In genomic region chr1:43919906-43920305, GRCh38 we compare ENCODE assay signal across 17 cellular contexts. TPM values are rescaled to one million over a fixed set of nuclear protein-coding genes. Genes with fewer than 3 reads are reported as not detected.
DNase-seq lines count a peak whose midpoint lies in the region; ATAC-seq, FAIRE-seq and TF ChIP-seq lines count a peak whose summit lies in the region.
"Had no signal": no experiment of that assay in that cellular context is flagged by ENCODE, and none has a peak within 500 bp of the region (broad histone marks: within the 10 kb centered on the region; RNA-seq: fewer than 3 reads in every experiment).

No MANE protein-coding gene starts in this region.

- H3K27ac Mint-ChIP-seq in stimulated activated naive CD8-positive, alpha-beta T cell treated with anti-CD3 and anti-CD28 coated beads, Interleukin-15, amount 100 ng/mL, for 72 hours: no peak overlapping the region
- H3K27ac Mint-ChIP-seq in activated CD8-positive, alpha-beta T cell treated with anti-CD3 and anti-CD28 coated beads for 36 hours: no peak overlapping the region

- H3K9me3 ChIP-seq in HepG2 (ENCODE audit: low read length): no peaks in the 10 kb centered on the region
- H3K9me3 ChIP-seq: Caco-2, HAP-1 had no signal

- H3K36me3 Mint-ChIP-seq in activated CD8-positive, alpha-beta T cell treated with anti-CD3 and anti-CD28 coated beads for 36 hours (ENCODE audit: low read depth): peaks cover 2% of the 10 kb centered on the region

- H3K27ac ChIP-seq in HepG2 (ENCODE audit: extremely low read length, insufficient read depth, low read length): no peak overlapping the region

- no peaks in the 10 kb centered on the region for H4K20me1 ChIP-seq in HepG2 (ENCODE audit: insufficient read depth, low read length)

- peaks cover 0 to 3% of the 10 kb centered on the region in 2 experiments; a peak in 1 of 5 replicates for H3K36me3 ChIP-seq in HepG2 (replicated peaks in 1 of 2; ENCODE audit: control insufficient read depth in 1 of 2, insufficient read depth in 2 of 2, low read length in 2 of 2)
- H3K36me3 ChIP-seq: HAP-1 had no signal

- no peak overlapping the region for H3K4me2 ChIP-seq in HepG2 (ENCODE audit: low read depth, low read length)

- ATAC-seq in stimulated activated naive CD8-positive, alpha-beta T cell treated with anti-CD3 and anti-CD28 coated beads, Interleukin-15, Interleukin-2, amounts not matched to agents 100 U/mL and 50 U/mL, for 24 hours: peak; percentile 36
- no peak for ATAC-seq in stimulated activated naive CD8-positive, alpha-beta T cell treated with anti-CD3 and anti-CD28 coated beads, Interleukin-15, amount 100 ng/mL, for 72 hours
- ATAC-seq in activated CD8-positive, alpha-beta T cell treated with anti-CD3 and anti-CD28 coated beads for 36 hours: peak; percentile 65
- no peak for ATAC-seq in HepG2

- no peak overlapping the region for H3K4me3 ChIP-seq in HepG2 (replicated peaks in 1 of 3; ENCODE audit: insufficient read depth in 1 of 3, low read depth in 2 of 3, low read length in 3 of 3)
- H3K4me3 ChIP-seq: HAP-1 had no signal

- peaks cover 13% of the 10 kb centered on the region for H3K4me1 Mint-ChIP-seq in stimulated activated naive CD8-positive, alpha-beta T cell treated with anti-CD3 and anti-CD28 coated beads, Interleukin-15, amount 100 ng/mL, for 72 hours
- H3K4me1 Mint-ChIP-seq in activated CD8-positive, alpha-beta T cell treated with anti-CD3 and anti-CD28 coated beads for 36 hours (ENCODE audit: low read depth): peaks cover 9% of the 10 kb centered on the region

- no peaks in the 10 kb centered on the region for H3K4me1 ChIP-seq in HepG2 (ENCODE audit: insufficient read depth, low read length)
- H3K4me1 ChIP-seq: Caco-2, HAP-1 had no signal

- no peak overlapping the region for H3K4me3 Mint-ChIP-seq in stimulated activated naive CD8-positive, alpha-beta T cell treated with anti-CD3 and anti-CD28 coated beads, Interleukin-15, amount 100 ng/mL, for 72 hours
- H3K4me3 Mint-ChIP-seq in activated CD8-positive, alpha-beta T cell treated with anti-CD3 and anti-CD28 coated beads for 36 hours: no peak overlapping the region

- TF ChIP-seq EP300 in HepG2 (IDR thresholded peaks at IDR 0.05; ENCODE audit: low read depth in 2 of 2, low read length in 2 of 2) (no peak), HepG2 (CRISPR knock-in tag; IDR thresholded peaks at IDR 0.05; ENCODE audit: borderline replicate concordance) (no peak)

- no peaks in the 10 kb centered on the region for H3K27me3 Mint-ChIP-seq in stimulated activated naive CD8-positive, alpha-beta T cell treated with anti-CD3 and anti-CD28 coated beads, Interleukin-15, amount 100 ng/mL, for 72 hours
- no peaks in the 10 kb centered on the region for H3K27me3 Mint-ChIP-seq in activated CD8-positive, alpha-beta T cell treated with anti-CD3 and anti-CD28 coated beads for 36 hours

- no peak for TF ChIP-seq RAD21 in HepG2 (CRISPR knock-in tag; IDR thresholded peaks at IDR 0.05)

- no peaks in the 10 kb centered on the region for H3K9me3 Mint-ChIP-seq in stimulated activated naive CD8-positive, alpha-beta T cell treated with anti-CD3 and anti-CD28 coated beads, Interleukin-15, amount 100 ng/mL, for 72 hours
- no peaks in the 10 kb centered on the region for H3K9me3 Mint-ChIP-seq in activated CD8-positive, alpha-beta T cell treated with anti-CD3 and anti-CD28 coated beads for 36 hours

- DNase-seq in stimulated activated naive CD8-positive, alpha-beta T cell treated with anti-CD3 and anti-CD28 coated beads, Interleukin-15, Interleukin-2, amounts not matched to agents 100 U/mL and 50 U/mL, for 24 hours: no peak
- no peak for DNase-seq in stimulated activated naive CD8-positive, alpha-beta T cell treated with anti-CD3 and anti-CD28 coated beads, Interleukin-15, amount 100 ng/mL, for 72 hours
- peak; percentile 23 for DNase-seq in activated CD8-positive, alpha-beta T cell treated with anti-CD3 and anti-CD28 coated beads for 36 hours
- DNase-seq in urothelium cell line (ENCODE audit: low spot score): no peak
- no peak for DNase-seq in HepG2 (ENCODE audit: low spot score)
- DNase-seq in DMS79 treated with DMSO at 0.1 percent for 48 hours (lab: John Stamatoyannopoulos, UW): no peak
- DNase-seq: AML-193; Caco-2; IMR-90; NCI-H1092; NCI-H2227 treated with DMSO at 0.1 percent for 48 hours; NCI-H526 treated with DMSO at 0.1 percent for 48 hours; NK-92 treated with Interleukin-12 subunit alpha and Interleukin-12 subunit beta, amount 100 ng/mL, for 24 hours had no signal

- no peak overlapping the region for H3K9ac ChIP-seq in HepG2 (ENCODE audit: insufficient read depth, low read depth, low read length)

- FAIRE-seq in urothelium cell line (lab: Jason Lieb, UNC) (peak; percentile 42), HepG2 (lab: Jason Lieb, UNC) (no peak)
- FAIRE-seq: GM12891 had no signal

- no peak overlapping the region for H2AFZ ChIP-seq in HepG2 (ENCODE audit: low read length)

- no peaks in the 10 kb centered on the region for H3K27me3 ChIP-seq in HepG2 (ENCODE audit: control insufficient read depth in 1 of 2, insufficient read depth in 2 of 2, low read length in 2 of 2)

- CTCF ChIA-PET in activated CD8-positive, alpha-beta T cell treated with anti-CD3 and anti-CD28 coated beads for 36 hours (lab: Charles Lee): interaction anchor here (1.6 to 2.8 kb wide), 3 partner anchors 13 to 156 kb away, joined by 3 to 9 read pairs (median 5); partner anchors contain the start of gene ARTN
- CTCF ChIA-PET in HepG2 (lab: Yijun Ruan, JAX; ENCODE audit: low intra/inter-chr PET ratio, low total read pairs): no interaction called here

- TF ChIP-seq POLR2A in HepG2 (IDR thresholded peaks at IDR 0.05; ENCODE audit: insufficient read depth in 1 of 2, low read depth in 2 of 2, low read length in 2 of 2): no peak

- in situ Hi-C loops in HepG2 (cut with HindIII; ENCODE audit: extremely low pct_ligation_motif_present, low pct_unique_long_range_greater_than_20kb): no loop called here

- 90% methylated on average over 7 of the region's 7 CpGs for WGBS in HepG2 (ENCODE audit: low lambda C conversion rate)

- intact Hi-C loops in activated CD8-positive, alpha-beta T cell treated with anti-CD3 and anti-CD28 coated beads for 36 hours (cut with micrococcal nuclease): no loop called here
- intact Hi-C loops in HepG2 (cut with micrococcal nuclease; ENCODE audit: unreplicated experiment): no loop called here

- no TSS peak for BruUV-seq in HepG2 (replicated peaks; lab: Mats Ljungman, UMichigan)

- H3K79me2 ChIP-seq in HepG2 (ENCODE audit: insufficient read depth, low read length): no peaks in the 10 kb centered on the region

- POLR2A ChIA-PET in activated CD8-positive, alpha-beta T cell treated with anti-CD3 and anti-CD28 coated beads for 36 hours (lab: Charles Lee): no interaction called here
- POLR2A ChIA-PET in HepG2 (lab: Yijun Ruan, JAX): no interaction called here

- no peak for TF ChIP-seq CTCF in activated CD8-positive, alpha-beta T cell treated with anti-CD3 and anti-CD28 coated beads for 36 hours (IDR thresholded peaks at IDR 0.05)
- TF ChIP-seq CTCF in HepG2 (CRISPR knock-in tag; IDR thresholded peaks at IDR 0.05): no peak

RNA-seq across cellular contexts. Expression of gene ARTN, which starts 13.7 kb away (rescaled TPM):
- under 1 TPM; 0.36 to 0.68 TPM for total RNA-seq in activated CD8-positive, alpha-beta T cell treated with anti-CD3 and anti-CD28 coated beads for 36 hours
- total RNA-seq in HepG2 (2016; rRNA removed; fragmentation: Illumina TruSeq; extraction: Trizol): 0.62 TPM in 1 of 2 replicates, not detected in the other
- total RNA-seq in HepG2 (2016; cell fraction: cytosol; rRNA removed; fragmentation: Illumina TruSeq; extraction: Trizol; ENCODE audit: low read depth): 0.40 and 0.62 TPM in 2 replicates
- total RNA-seq in HepG2 (2016; cell fraction: insoluble cytoplasmic fraction; rRNA removed; fragmentation: Illumina TruSeq; extraction: Trizol): 0.24 and 0.61 TPM in 2 replicates
- 0.28 and 0.55 TPM in 2 replicates for total RNA-seq in HepG2 (2016; cell fraction: membrane; rRNA removed; fragmentation: Illumina TruSeq; extraction: Trizol)
- total RNA-seq in HepG2 (2016; cell fraction: nucleus; rRNA removed; fragmentation: Illumina TruSeq; extraction: Trizol): 0.62 and 0.81 TPM in 2 replicates
- polyA plus RNA-seq in HepG2 (2011; rRNA removed): 0.11 and 0.21 TPM in 2 replicates
- 0.05 and 0.07 TPM in 2 replicates for polyA plus RNA-seq in HepG2 (2011; cell fraction: cytosol; rRNA removed)
- polyA plus RNA-seq in HepG2 (2011; cell fraction: nucleus; rRNA removed): 1.3 and 1.4 TPM in 2 replicates
- 0.12 and 0.28 TPM in 2 replicates for polyA plus RNA-seq in HepG2 (2012)
- 0.10 TPM in 2 replicates for polyA plus RNA-seq in HepG2 (2016; cell fraction: cytosol; fragmentation: Illumina TruSeq; extraction: Trizol; ENCODE audit: low read depth)
- 0.43 TPM in 1 of 2 replicates, not detected in the other for polyA plus RNA-seq in HepG2 (2016; cell fraction: insoluble cytoplasmic fraction; fragmentation: Illumina TruSeq; extraction: Trizol; ENCODE audit: low read depth)
- 0.29 and 0.33 TPM in 2 replicates for polyA plus RNA-seq in HepG2 (2016; cell fraction: membrane; fragmentation: Illumina TruSeq; extraction: Trizol; ENCODE audit: low read depth)
- 0.81 and 2.0 TPM in 2 replicates for polyA plus RNA-seq in HepG2 (2016; cell fraction: nucleus; fragmentation: Illumina TruSeq; extraction: Trizol; ENCODE audit: insufficient read depth, low read depth)
- 0.44 and 1.7 TPM in 2 replicates for polyA minus RNA-seq in HepG2 (2011; rRNA and poly(A)+ RNA removed; ENCODE audit: low replicate concordance)
- polyA minus RNA-seq in HepG2 (2011; cell fraction: cytosol; rRNA and poly(A)+ RNA removed): not detected in 2 replicates
- polyA minus RNA-seq in HepG2 (2011; cell fraction: nucleus; rRNA and poly(A)+ RNA removed): 0.62 and 0.77 TPM in 2 replicates
- total RNA-seq: Caco-2, G401, IMR-90, SK-MEL-5 had no signal

RNA-seq across cellular contexts. Expression of gene IPO13, which starts 26.8 kb away (rescaled TPM):
- total RNA-seq in activated CD8-positive, alpha-beta T cell treated with anti-CD3 and anti-CD28 coated beads for 36 hours: 10 to 100 TPM; 16.2 to 16.5 TPM
- total RNA-seq in HepG2 (2016; rRNA removed; fragmentation: Illumina TruSeq; extraction: Trizol): 14.3 and 15.6 TPM in 2 replicates
- total RNA-seq in HepG2 (2016; cell fraction: cytosol; rRNA removed; fragmentation: Illumina TruSeq; extraction: Trizol; ENCODE audit: low read depth): 2.4 and 3.1 TPM in 2 replicates
- total RNA-seq in HepG2 (2016; cell fraction: insoluble cytoplasmic fraction; rRNA removed; fragmentation: Illumina TruSeq; extraction: Trizol): 13.4 and 14.4 TPM in 2 replicates
- 5.8 and 6.8 TPM in 2 replicates for total RNA-seq in HepG2 (2016; cell fraction: membrane; rRNA removed; fragmentation: Illumina TruSeq; extraction: Trizol)
- 15.1 and 20.1 TPM in 2 replicates for total RNA-seq in HepG2 (2016; cell fraction: nucleus; rRNA removed; fragmentation: Illumina TruSeq; extraction: Trizol)
- 12.9 and 15.0 TPM in 2 replicates for polyA plus RNA-seq in HepG2 (2011; rRNA removed)
- 11.2 and 12.8 TPM in 2 replicates for polyA plus RNA-seq in HepG2 (2011; cell fraction: cytosol; rRNA removed)
- 43.8 and 47.3 TPM in 2 replicates for polyA plus RNA-seq in HepG2 (2011; cell fraction: nucleus; rRNA removed)
- 9.7 and 11.8 TPM in 2 replicates for polyA plus RNA-seq in HepG2 (2012)
- polyA plus RNA-seq in HepG2 (2016; cell fraction: cytosol; fragmentation: Illumina TruSeq; extraction: Trizol; ENCODE audit: low read depth): 2.2 and 2.4 TPM in 2 replicates
- polyA plus RNA-seq in HepG2 (2016; cell fraction: insoluble cytoplasmic fraction; fragmentation: Illumina TruSeq; extraction: Trizol; ENCODE audit: low read depth): 14.5 and 14.6 TPM in 2 replicates
- polyA plus RNA-seq in HepG2 (2016; cell fraction: membrane; fragmentation: Illumina TruSeq; extraction: Trizol; ENCODE audit: low read depth): 3.4 and 5.4 TPM in 2 replicates
- polyA plus RNA-seq in HepG2 (2016; cell fraction: nucleus; fragmentation: Illumina TruSeq; extraction: Trizol; ENCODE audit: insufficient read depth, low read depth): 47.0 and 47.3 TPM in 2 replicates
- 37.2 and 43.4 TPM in 2 replicates for polyA minus RNA-seq in HepG2 (2011; rRNA and poly(A)+ RNA removed; ENCODE audit: low replicate concordance)
- 8.7 and 12.3 TPM in 2 replicates for polyA minus RNA-seq in HepG2 (2011; cell fraction: cytosol; rRNA and poly(A)+ RNA removed)
- 9.8 and 11.1 TPM in 2 replicates for polyA minus RNA-seq in HepG2 (2011; cell fraction: nucleus; rRNA and poly(A)+ RNA removed)

RNA-seq across cellular contexts. Expression of gene DPH2, which starts 49.9 kb away (rescaled TPM):
- 10 to 100 TPM; 29.6 to 34.1 TPM for total RNA-seq in activated CD8-positive, alpha-beta T cell treated with anti-CD3 and anti-CD28 coated beads for 36 hours
- total RNA-seq in HepG2 (2016; rRNA removed; fragmentation: Illumina TruSeq; extraction: Trizol): 38.3 and 40.5 TPM in 2 replicates
- 15.2 TPM in 2 replicates for total RNA-seq in HepG2 (2016; cell fraction: cytosol; rRNA removed; fragmentation: Illumina TruSeq; extraction: Trizol; ENCODE audit: low read depth)
- 33.0 and 37.1 TPM in 2 replicates for total RNA-seq in HepG2 (2016; cell fraction: insoluble cytoplasmic fraction; rRNA removed; fragmentation: Illumina TruSeq; extraction: Trizol)
- 43.0 and 46.2 TPM in 2 replicates for total RNA-seq in HepG2 (2016; cell fraction: membrane; rRNA removed; fragmentation: Illumina TruSeq; extraction: Trizol)
- 21.9 and 28.3 TPM in 2 replicates for total RNA-seq in HepG2 (2016; cell fraction: nucleus; rRNA removed; fragmentation: Illumina TruSeq; extraction: Trizol)
- polyA plus RNA-seq in HepG2 (2011; rRNA removed): 32.2 and 39.3 TPM in 2 replicates
- 29.8 and 30.1 TPM in 2 replicates for polyA plus RNA-seq in HepG2 (2011; cell fraction: cytosol; rRNA removed)
- polyA plus RNA-seq in HepG2 (2011; cell fraction: nucleus; rRNA removed): 143 and 148 TPM in 2 replicates
- polyA plus RNA-seq in HepG2 (2012): 16.3 and 20.7 TPM in 2 replicates
- polyA plus RNA-seq in HepG2 (2016; cell fraction: cytosol; fragmentation: Illumina TruSeq; extraction: Trizol; ENCODE audit: low read depth): 16.6 and 18.7 TPM in 2 replicates
- polyA plus RNA-seq in HepG2 (2016; cell fraction: insoluble cytoplasmic fraction; fragmentation: Illumina TruSeq; extraction: Trizol; ENCODE audit: low read depth): 33.1 and 38.5 TPM in 2 replicates
- polyA plus RNA-seq in HepG2 (2016; cell fraction: membrane; fragmentation: Illumina TruSeq; extraction: Trizol; ENCODE audit: low read depth): 41.7 and 43.1 TPM in 2 replicates
- polyA plus RNA-seq in HepG2 (2016; cell fraction: nucleus; fragmentation: Illumina TruSeq; extraction: Trizol; ENCODE audit: insufficient read depth, low read depth): 50.3 and 52.5 TPM in 2 replicates
- 71.2 and 144 TPM in 2 replicates for polyA minus RNA-seq in HepG2 (2011; rRNA and poly(A)+ RNA removed; ENCODE audit: low replicate concordance)
- polyA minus RNA-seq in HepG2 (2011; cell fraction: cytosol; rRNA and poly(A)+ RNA removed): 10.3 and 13.5 TPM in 2 replicates
- 36.7 and 43.0 TPM in 2 replicates for polyA minus RNA-seq in HepG2 (2011; cell fraction: nucleus; rRNA and poly(A)+ RNA removed)

RNA-seq across cellular contexts. Expression of gene ATP6V0B, which starts 54.9 kb away (rescaled TPM):
- total RNA-seq in activated CD8-positive, alpha-beta T cell treated with anti-CD3 and anti-CD28 coated beads for 36 hours: 10 to 100 TPM; 67.6 to 75.5 TPM
- total RNA-seq in HepG2 (2016; rRNA removed; fragmentation: Illumina TruSeq; extraction: Trizol): 76.4 and 161 TPM in 2 replicates
- 117 and 155 TPM in 2 replicates for total RNA-seq in HepG2 (2016; cell fraction: cytosol; rRNA removed; fragmentation: Illumina TruSeq; extraction: Trizol; ENCODE audit: low read depth)
- total RNA-seq in HepG2 (2016; cell fraction: insoluble cytoplasmic fraction; rRNA removed; fragmentation: Illumina TruSeq; extraction: Trizol): 83.5 and 169 TPM in 2 replicates
- total RNA-seq in HepG2 (2016; cell fraction: membrane; rRNA removed; fragmentation: Illumina TruSeq; extraction: Trizol): 125 and 145 TPM in 2 replicates
- 134 and 145 TPM in 2 replicates for total RNA-seq in HepG2 (2016; cell fraction: nucleus; rRNA removed; fragmentation: Illumina TruSeq; extraction: Trizol)
- polyA plus RNA-seq in HepG2 (2011; rRNA removed): 157 and 169 TPM in 2 replicates
- polyA plus RNA-seq in HepG2 (2011; cell fraction: cytosol; rRNA removed): 171 and 212 TPM in 2 replicates
- 191 and 208 TPM in 2 replicates for polyA plus RNA-seq in HepG2 (2011; cell fraction: nucleus; rRNA removed)
- 45.1 and 96.9 TPM in 2 replicates for polyA plus RNA-seq in HepG2 (2012)
- 104 and 146 TPM in 2 replicates for polyA plus RNA-seq in HepG2 (2016; cell fraction: cytosol; fragmentation: Illumina TruSeq; extraction: Trizol; ENCODE audit: low read depth)
- polyA plus RNA-seq in HepG2 (2016; cell fraction: insoluble cytoplasmic fraction; fragmentation: Illumina TruSeq; extraction: Trizol; ENCODE audit: low read depth): 64.0 and 66.5 TPM in 2 replicates
- 95.1 and 113 TPM in 2 replicates for polyA plus RNA-seq in HepG2 (2016; cell fraction: membrane; fragmentation: Illumina TruSeq; extraction: Trizol; ENCODE audit: low read depth)
- polyA plus RNA-seq in HepG2 (2016; cell fraction: nucleus; fragmentation: Illumina TruSeq; extraction: Trizol; ENCODE audit: insufficient read depth, low read depth): 218 and 233 TPM in 2 replicates
- 161 and 288 TPM in 2 replicates for polyA minus RNA-seq in HepG2 (2011; rRNA and poly(A)+ RNA removed; ENCODE audit: low replicate concordance)
- 33.1 and 37.3 TPM in 2 replicates for polyA minus RNA-seq in HepG2 (2011; cell fraction: cytosol; rRNA and poly(A)+ RNA removed)
- polyA minus RNA-seq in HepG2 (2011; cell fraction: nucleus; rRNA and poly(A)+ RNA removed): 51.0 and 60.8 TPM in 2 replicates

RNA-seq across cellular contexts. Expression of gene B4GALT2, which starts 59.1 kb away (rescaled TPM):
- total RNA-seq in activated CD8-positive, alpha-beta T cell treated with anti-CD3 and anti-CD28 coated beads for 36 hours: 10 to 100 TPM; 35.4 to 35.5 TPM
- total RNA-seq in HepG2 (2016; rRNA removed; fragmentation: Illumina TruSeq; extraction: Trizol): 56.5 and 78.0 TPM in 2 replicates
- total RNA-seq in HepG2 (2016; cell fraction: cytosol; rRNA removed; fragmentation: Illumina TruSeq; extraction: Trizol; ENCODE audit: low read depth): 81.0 and 86.5 TPM in 2 replicates
- total RNA-seq in HepG2 (2016; cell fraction: insoluble cytoplasmic fraction; rRNA removed; fragmentation: Illumina TruSeq; extraction: Trizol): 57.1 and 86.7 TPM in 2 replicates
- 144 and 151 TPM in 2 replicates for total RNA-seq in HepG2 (2016; cell fraction: membrane; rRNA removed; fragmentation: Illumina TruSeq; extraction: Trizol)
- 42.0 and 49.7 TPM in 2 replicates for total RNA-seq in HepG2 (2016; cell fraction: nucleus; rRNA removed; fragmentation: Illumina TruSeq; extraction: Trizol)
- polyA plus RNA-seq in HepG2 (2011; rRNA removed): 41.9 and 57.0 TPM in 2 replicates
- polyA plus RNA-seq in HepG2 (2011; cell fraction: cytosol; rRNA removed): 39.2 and 66.4 TPM in 2 replicates
- 53.0 and 54.3 TPM in 2 replicates for polyA plus RNA-seq in HepG2 (2011; cell fraction: nucleus; rRNA removed)
- 40.1 and 41.5 TPM in 2 replicates for polyA plus RNA-seq in HepG2 (2012)
- 96.5 and 101 TPM in 2 replicates for polyA plus RNA-seq in HepG2 (2016; cell fraction: cytosol; fragmentation: Illumina TruSeq; extraction: Trizol; ENCODE audit: low read depth)
- 67.6 and 73.0 TPM in 2 replicates for polyA plus RNA-seq in HepG2 (2016; cell fraction: insoluble cytoplasmic fraction; fragmentation: Illumina TruSeq; extraction: Trizol; ENCODE audit: low read depth)
- polyA plus RNA-seq in HepG2 (2016; cell fraction: membrane; fragmentation: Illumina TruSeq; extraction: Trizol; ENCODE audit: low read depth): 132 and 145 TPM in 2 replicates
- polyA plus RNA-seq in HepG2 (2016; cell fraction: nucleus; fragmentation: Illumina TruSeq; extraction: Trizol; ENCODE audit: insufficient read depth, low read depth): 86.0 and 90.4 TPM in 2 replicates
- polyA minus RNA-seq in HepG2 (2011; rRNA and poly(A)+ RNA removed; ENCODE audit: low replicate concordance): 52.0 and 94.8 TPM in 2 replicates
- polyA minus RNA-seq in HepG2 (2011; cell fraction: cytosol; rRNA and poly(A)+ RNA removed): 24.3 and 27.3 TPM in 2 replicates
- polyA minus RNA-seq in HepG2 (2011; cell fraction: nucleus; rRNA and poly(A)+ RNA removed): 13.7 and 15.8 TPM in 2 replicates

Comparison
In these comparisons a context has a peak if more than half of its experiments do, and no peak if none do; other contexts are left out.
1. ATAC-seq: peak in stimulated activated naive CD8-positive, alpha-beta T cell treated with anti-CD3 and anti-CD28 coated beads, Interleukin-15, Interleukin-2, amounts not matched to agents 100 U/mL and 50 U/mL, for 24 hours (single experiment) and activated CD8-positive, alpha-beta T cell treated with anti-CD3 and anti-CD28 coated beads for 36 hours (single experiment); none in stimulated activated naive CD8-positive, alpha-beta T cell treated with anti-CD3 and anti-CD28 coated beads, Interleukin-15, amount 100 ng/mL, for 72 hours (single experiment) and HepG2 (single experiment).